ENCODE assay signal across 18 cellular contexts in the genomic region with DNA sequence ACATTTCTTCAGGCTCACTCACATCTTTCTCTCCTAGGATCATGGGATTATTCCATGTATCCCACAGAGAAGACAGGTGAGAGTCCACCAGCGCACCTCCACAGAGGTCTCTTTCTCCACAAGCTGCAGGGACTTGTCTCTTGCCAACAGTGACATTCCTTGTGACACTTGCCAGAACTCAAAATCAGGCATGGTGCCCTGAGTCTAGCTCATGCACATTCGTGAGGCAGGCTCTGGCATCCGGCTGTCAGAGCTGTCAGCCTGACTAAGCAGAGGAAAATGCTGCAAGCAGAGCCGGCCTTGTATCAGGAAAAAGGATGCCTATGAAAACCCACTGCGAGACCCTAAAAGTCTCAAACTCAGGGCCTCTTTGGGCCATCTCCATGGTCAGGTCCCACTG. TPM values are rescaled to one million over a fixed set of nuclear protein-coding genes. Genes with fewer than 3 reads are reported as not detected.
DNase-seq lines count a peak whose midpoint lies in the region; ATAC-seq and TF ChIP-seq lines count a peak whose summit lies in the region.
"Had no signal": no experiment of that assay in that cellular context is flagged by ENCODE, and none has a peak within 500 bp of the region (broad histone marks: within the 10 kb centered on the region; RNA-seq: fewer than 3 reads in every experiment).

No MANE protein-coding gene starts in this region.

- ATAC-seq in Right ventricle myocardium superior (ENCODE audit: poor library complexity): peak; percentile 64
- no peak for ATAC-seq in HG02852 (IDR thresholded peaks at IDR 0.05; ENCODE audit: unreplicated experiment)
- ATAC-seq in GM21423 (IDR thresholded peaks at IDR 0.05; ENCODE audit: unreplicated experiment): no peak

- no peak overlapping the region for H3K4me3 Mint-ChIP-seq in mesothelial cell of epicardium
- H3K4me3 Mint-ChIP-seq: CD4-positive, CD25-positive, alpha-beta regulatory T cell; H9 had no signal

- H3K27ac Mint-ChIP-seq in mesothelial cell of epicardium: no peak overlapping the region
- H3K27ac Mint-ChIP-seq: CD4-positive, CD25-positive, alpha-beta regulatory T cell; H9 had no signal

- H3K4me1 Mint-ChIP-seq in mesothelial cell of epicardium: no peaks in the 10 kb centered on the region
- H3K4me1 Mint-ChIP-seq: CD4-positive, CD25-positive, alpha-beta regulatory T cell; H9 had no signal

- no peaks in the 10 kb centered on the region for H3K36me3 Mint-ChIP-seq in mesothelial cell of epicardium
- H3K36me3 Mint-ChIP-seq: CD4-positive, CD25-positive, alpha-beta regulatory T cell had no signal

- DNase-seq in Right ventricle myocardium superior: peak; percentile 50
- DNase-seq in cardiac septum (ENCODE audit: low spot score): no peak
- peak; percentile 4 for DNase-seq in cerebellum (ENCODE audit: low spot score)
- DNase-seq in myocyte (ENCODE audit: low read depth): peak; percentile 32
- DNase-seq in mesothelial cell of epicardium (ENCODE audit: low spot score in 2 of 2, unreplicated experiment in 2 of 2): no peak
- no peak for DNase-seq in NCI-H2107 treated with DMSO at 0.1 percent for 48 hours (lab: John Stamatoyannopoulos, UW; ENCODE audit: unreplicated experiment)
- DNase-seq: BE2C; CD4-positive, CD25-positive, alpha-beta regulatory T cell; DMS153; DMS79; GF-D8; GOT3; H9 had no signal

- H3K9me3 Mint-ChIP-seq in mesothelial cell of epicardium: no peaks in the 10 kb centered on the region
- H3K9me3 Mint-ChIP-seq: CD4-positive, CD25-positive, alpha-beta regulatory T cell; H9 had no signal

- intact Hi-C loops in Right ventricle myocardium superior (cut with DNase I): no loop called here
- intact Hi-C loops in cardiac septum (cut with DNase I): no loop called here

- H3K27me3 Mint-ChIP-seq in mesothelial cell of epicardium (ENCODE audit: low read depth): no peaks in the 10 kb centered on the region

- no peak for TF ChIP-seq CTCF in mesothelial cell of epicardium (IDR thresholded peaks at IDR 0.05; ENCODE audit: unreplicated experiment)

RNA-seq across cellular contexts. Expression of gene RBMY1D, which starts 54.8 kb away (rescaled TPM):
- not detected for total RNA-seq in Right ventricle myocardium superior
- not detected for total RNA-seq in cardiac septum
- not detected for total RNA-seq in cerebellum
- not detected in 2 replicates for total RNA-seq in myocyte
- not detected for polyA plus RNA-seq in myocyte (2012)
- total RNA-seq in mesothelial cell of epicardium: not detected in 3 replicates
- total RNA-seq: A172; CD4-positive, CD25-positive, alpha-beta regulatory T cell; Daoy; H9; HT-29 had no signal
- polyA plus RNA-seq: CD4-positive, CD25-positive, alpha-beta regulatory T cell had no signal

Comparison
In these comparisons a context has a peak if more than half of its experiments do, and no peak if none do; other contexts are left out.
1. DNase-seq: peak in Right ventricle myocardium superior (single experiment), cerebellum (single experiment) and myocyte (single experiment); none in cardiac septum (single experiment), mesothelial cell of epicardium (0 of 2) and NCI-H2107 treated with DMSO at 0.1 percent for 48 hours (single experiment).